8 cellular contexts compared by ENCODE assay signal in the genomic region with DNA sequence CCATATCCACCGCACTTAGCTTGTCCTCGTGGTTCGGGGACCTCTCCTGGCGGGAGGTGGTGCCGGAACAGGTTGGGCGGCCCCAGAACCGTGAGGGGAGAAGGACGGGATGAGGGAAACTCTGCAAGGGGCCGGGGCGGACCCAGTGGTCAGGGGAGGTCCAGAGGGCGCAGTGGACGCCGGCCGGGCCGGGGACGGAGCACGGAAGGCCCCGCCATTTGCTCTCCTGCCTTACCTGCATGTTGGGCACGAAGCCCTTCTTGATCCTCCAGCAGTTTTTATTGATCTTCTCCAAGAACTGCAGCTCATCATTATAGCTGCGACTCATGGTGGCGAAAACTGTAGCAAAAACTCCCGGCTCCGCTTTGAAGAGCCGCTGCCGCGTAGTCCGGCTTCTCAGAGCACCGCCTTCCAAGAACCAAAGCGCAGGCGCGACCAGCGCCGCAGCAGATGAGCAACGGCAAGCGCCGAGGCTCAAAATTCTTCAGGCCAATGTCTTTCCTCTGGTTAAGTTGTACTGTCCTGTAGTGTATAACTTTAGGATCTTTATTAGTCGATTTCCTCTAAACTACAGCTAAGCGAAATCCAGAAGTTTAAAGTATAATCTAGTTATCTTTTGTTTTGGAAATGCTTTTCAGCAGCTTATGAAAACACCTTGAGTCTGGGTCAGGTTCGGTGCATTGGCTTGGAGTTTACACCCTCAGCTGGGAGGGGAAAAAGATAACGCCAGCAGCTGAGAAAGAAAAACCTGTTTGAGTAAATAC. TPM values are rescaled to one million over a fixed set of nuclear protein-coding genes. Genes with fewer than 3 reads are reported as not detected.
DNase-seq lines count a peak whose midpoint lies in the region; ATAC-seq and TF ChIP-seq lines count a peak whose summit lies in the region.

A gene (minus strand): TSS at position 419 of the 764 bp plus-strand sequence. CDS start 91 bp downstream, at position 328.

- peaks cover 7% of the 10 kb centered on the region for H3K27me3 Mint-ChIP-seq in CD4-positive, alpha-beta T cell
- H3K27me3 Mint-ChIP-seq in activated T-helper 17 cell treated with anti-CD3 and anti-CD28 coated beads, Interleukin-2, amount 50 U/mL, for 72 hours = no peaks in the 10 kb centered on the region

- H3K36me3 ChIP-seq in Karpas-422 (ENCODE audit: insufficient read depth, low read length) = peaks cover 15% of the 10 kb centered on the region; the same call in 1 of the 2 replicates

- TF ChIP-seq CTCF in CD4-positive, alpha-beta T cell (IDR thresholded peaks at IDR 0.05) = no peak

- H3K36me3 Mint-ChIP-seq in CD4-positive, alpha-beta T cell (ENCODE audit: low read depth) = peaks cover 46% of the 10 kb centered on the region
- H3K36me3 Mint-ChIP-seq in activated T-helper 17 cell treated with anti-CD3 and anti-CD28 coated beads, Interleukin-2, amount 50 U/mL, for 72 hours (ENCODE audit: low read depth) = peaks cover 37% of the 10 kb centered on the region

- peak within 1 kb of the TSS; percentile 85 for H3K27ac Mint-ChIP-seq in CD4-positive, alpha-beta T cell
- H3K27ac Mint-ChIP-seq in activated T-helper 17 cell treated with anti-CD3 and anti-CD28 coated beads, Interleukin-2, amount 50 U/mL, for 72 hours = peak within 1 kb of the TSS; percentile 96

- no peaks in the 10 kb centered on the region for H3K27me3 ChIP-seq in CD4-positive, alpha-beta T cell (ENCODE audit: control insufficient read depth, insufficient read depth, low read length)
- H3K27me3 ChIP-seq in Karpas-422 (ENCODE audit: low read length) = no peaks in the 10 kb centered on the region

- peak; percentile 88 to 95 (median 91) for DNase-seq in CD4-positive, alpha-beta T cell
- DNase-seq in Karpas-422 (peak; percentile 96), RPMI8226 (peak; percentile 93), fibroblast of gingiva (ENCODE audit: low read depth) (peak; percentile 94), myocyte (ENCODE audit: low read depth) (peak; percentile 96)
- peak; percentile 85 for DNase-seq in stimulated activated CD8-positive, alpha-beta memory T cell treated with anti-CD3 and anti-CD28 coated beads, Interleukin-7, amount 100 ng/mL, for 24 hours (ENCODE audit: low read depth)

- POLR2A ChIA-PET in CD4-positive, alpha-beta T cell (lab: Charles Lee) = interaction anchor here (0.9 to 2.7 kb wide), 4 partner anchors 11 to 62 kb away, joined by 3 to 29 read pairs (median 4); a partner anchor contains a TSS

- ATAC-seq in CD4-positive, alpha-beta T cell (ENCODE audit: poor library complexity) = peak; percentile 85
- ATAC-seq in GM21360 (IDR thresholded peaks at IDR 0.05; ENCODE audit: unreplicated experiment) = peak; percentile 67
- peak; percentile 90 for ATAC-seq in activated T-helper 17 cell treated with anti-CD3 and anti-CD28 coated beads, Interleukin-2, amount 50 U/mL, for 72 hours (replicated peaks)

- H3K4me3 ChIP-seq in Karpas-422 (ENCODE audit: low read length) = peak within 1 kb of the TSS; percentile 76

- peak within 1 kb of the TSS; percentile 98 for H3K4me3 Mint-ChIP-seq in CD4-positive, alpha-beta T cell
- peak within 1 kb of the TSS; percentile 92 for H3K4me3 Mint-ChIP-seq in activated T-helper 17 cell treated with anti-CD3 and anti-CD28 coated beads, Interleukin-2, amount 50 U/mL, for 72 hours

- H3K9me3 Mint-ChIP-seq in CD4-positive, alpha-beta T cell = no peaks in the 10 kb centered on the region
- no peaks in the 10 kb centered on the region for H3K9me3 Mint-ChIP-seq in activated T-helper 17 cell treated with anti-CD3 and anti-CD28 coated beads, Interleukin-2, amount 50 U/mL, for 72 hours

- peak within 1 kb of the TSS; percentile 80 for H3K4me2 ChIP-seq in Karpas-422 (ENCODE audit: low read depth, low read length, poor library complexity, severe bottlenecking)

- H3K9me3 ChIP-seq in CD4-positive, alpha-beta T cell (ENCODE audit: control insufficient read depth, low read length) = no peaks in the 10 kb centered on the region
- no peaks in the 10 kb centered on the region for H3K9me3 ChIP-seq in Karpas-422 (ENCODE audit: low read length)

- no peaks in the 10 kb centered on the region for H3K9me2 ChIP-seq in Karpas-422 (replicated peaks; ENCODE audit: insufficient read depth, low read length)

- peaks cover 7% of the 10 kb centered on the region; the same call in 1 of the 2 replicates for H4K20me1 ChIP-seq in Karpas-422 (ENCODE audit: insufficient read depth, low read depth, low read length)

- CTCF ChIA-PET in CD4-positive, alpha-beta T cell (lab: Charles Lee) = interaction anchor here (2.8 kb wide), 1 partner anchor 62 kb away, joined by 23 read pairs; a partner anchor contains a TSS

- peaks cover 46% of the 10 kb centered on the region for H3K79me2 ChIP-seq in Karpas-422 (ENCODE audit: low read length)

- H3K27ac ChIP-seq in CD4-positive, alpha-beta T cell (ENCODE audit: low read depth, low read length) = peak within 1 kb of the TSS; percentile 76
- no peak within 1 kb of the TSS; the same call in 1 of the 2 replicates for H3K27ac ChIP-seq in Karpas-422 (ENCODE audit: low read length)

- peaks cover 55% of the 10 kb centered on the region for H3K4me1 Mint-ChIP-seq in CD4-positive, alpha-beta T cell (ENCODE audit: low read depth)
- H3K4me1 Mint-ChIP-seq in activated T-helper 17 cell treated with anti-CD3 and anti-CD28 coated beads, Interleukin-2, amount 50 U/mL, for 72 hours = peaks cover 22% of the 10 kb centered on the region

- H3K9ac ChIP-seq in Karpas-422 (ENCODE audit: low read length) = peak within 1 kb of the TSS; percentile 82

- H3K4me1 ChIP-seq in Karpas-422 (ENCODE audit: low read length) = peaks cover 38% of the 10 kb centered on the region

- intact Hi-C loops in CD4-positive, alpha-beta T cell (cut with DNase I, micrococcal nuclease) = loop anchor here in 1 of 2 experiments (1.0 to 10.0 kb wide), 4 partner anchors 61 to 747 kb away; a partner anchor contains a TSS

- peak within 1 kb of the TSS; percentile 94 for H2AFZ ChIP-seq in Karpas-422 (ENCODE audit: low read length)

RNA-seq across cellular contexts. Expression of the gene that starts here (rescaled TPM):
- total RNA-seq in CD4-positive, alpha-beta T cell = 10 to 100 TPM; 30.1 to 36.0 TPM
- total RNA-seq in Karpas-422 (2014; rRNA removed; shearing (Covaris generic); ENCODE audit: low replicate concordance) = 39.8 and 63.4 TPM in 2 replicates
- 10 to 100 TPM; 52.3 to 92.2 TPM for total RNA-seq in activated T-helper 17 cell treated with anti-CD3 and anti-CD28 coated beads, Interleukin-2, amount 50 U/mL, for 72 hours
- total RNA-seq in myocyte = 93.0 and 100 TPM in 2 replicates
- polyA plus RNA-seq in myocyte (2012) = 75.8 TPM
